In genomic region chr17:61002316-61002736, GRCh38 we compare ENCODE assay signal across 8 cellular contexts.
DNase-seq lines count a peak whose midpoint lies in the region; ATAC-seq and TF ChIP-seq lines count a peak whose summit lies in the region.

No MANE protein-coding gene starts in this region.

- H3K27ac ChIP-seq in heart left ventricle (peak overlapping the region in 3 of 12 donors; percentile 18 to 20 (median 20)), liver (ENCODE audit: low read depth in 1 of 2, low read length in 2 of 2) (no peak overlapping the region)

- TF ChIP-seq POLR2A in heart left ventricle (IDR thresholded peaks at IDR 0.05): no peak

- no peak for DNase-seq in heart left ventricle
- no peak for DNase-seq in cardiac septum (ENCODE audit: low spot score)
- DNase-seq in NCI-H1694 treated with DMSO at 0.1 percent for 48 hours (lab: John Stamatoyannopoulos, UW): peak; percentile 82
- DNase-seq in astrocyte of the spinal cord (ENCODE audit: low read depth, low spot score): peak; percentile 63
- no peak for DNase-seq in ecto neural progenitor cell (ENCODE audit: low spot score)

- TF ChIP-seq CTCF in heart left ventricle (IDR thresholded peaks at IDR 0.05) (peak; percentile 19 to 71 (median 57)), astrocyte of the spinal cord (IDR thresholded peaks at IDR 0.05; ENCODE audit: low read depth, low read length) (peak; percentile 32), liver (IDR thresholded peaks at IDR 0.05; ENCODE audit: low read depth, low read length, missing input control) (peak; percentile 49)

- H3K9me3 ChIP-seq in heart left ventricle: no peaks in the 10 kb centered on the region
- no peaks in the 10 kb centered on the region for H3K9me3 ChIP-seq in liver (ENCODE audit: control insufficient read depth in 4 of 4, low read length in 3 of 4)

- ATAC-seq in heart left ventricle: peak in 1 of 4 donors; percentile 56
- ATAC-seq in activated CD4-positive, CD25-positive, alpha-beta regulatory T cell treated with anti-CD3 and anti-CD28 coated beads, Interleukin-2, amount 50 U/mL, for 24 hours: no peak
- no peak for ATAC-seq in GM21717 (IDR thresholded peaks at IDR 0.05; ENCODE audit: unreplicated experiment)

- H3K9ac ChIP-seq in liver (ENCODE audit: low read depth in 1 of 2, low read length in 2 of 2): no peak overlapping the region

- H3K4me1 ChIP-seq in heart left ventricle (peaks cover 0 to 9% (median 0%) of the 10 kb centered on the region in 12 donors), liver (ENCODE audit: control insufficient read depth in 4 of 4, insufficient read depth in 4 of 4, low read length in 3 of 4) (no peaks in the 10 kb centered on the region)

- in situ Hi-C loops in astrocyte of the spinal cord (cut with HindIII; ENCODE audit: low sequenced_read_pairs): no loop called here

- intact Hi-C loops in heart left ventricle (cut with DNase I): loop anchor here (1.0 to 10.0 kb wide), 11 partner anchors 202 to 410 kb away; partner anchors contain the start of gene TBX2 (in 1 of the 10)
- intact Hi-C loops in cardiac septum (cut with DNase I): loop anchor here (5.0 to 10.0 kb wide), 3 partner anchors 132 to 410 kb away; no protein-coding TSS in a partner anchor

- H3K36me3 ChIP-seq in heart left ventricle (no peaks in the 10 kb centered on the region), liver (ENCODE audit: control insufficient read depth in 4 of 4, insufficient read depth in 3 of 4, low read depth in 1 of 4, low read length in 3 of 4) (no peaks in the 10 kb centered on the region)

- no peaks in the 10 kb centered on the region for H3K27me3 ChIP-seq in heart left ventricle
- H3K27me3 ChIP-seq in liver (ENCODE audit: control insufficient read depth in 4 of 4, insufficient read depth in 4 of 4, low read length in 3 of 4): no peaks in the 10 kb centered on the region

- TF ChIP-seq RAD21 in liver (IDR thresholded peaks at IDR 0.05): peak; percentile 80 to 88

- H3K4me3 ChIP-seq in heart left ventricle (no peak overlapping the region), astrocyte of the spinal cord (ENCODE audit: low read depth, low read length) (no peak overlapping the region), liver (ENCODE audit: low read depth in 1 of 3, low read length in 3 of 3) (no peak overlapping the region)

- 0 to 6% (median 3%) methylated on average over 1 of the region's 1 CpG for WGBS in heart left ventricle, 4 donors
- WGBS in liver: 3% methylated on average over 1 of the region's 1 CpG

TF ChIP-seq in liver, 16 proteins besides CTCF, POLR2A, EP300 and RAD21:
- no peak for TF ChIP-seq HNF4A (conservative IDR thresholded peaks at IDR 0.05)
- no peak for TF ChIP-seq FOXA1 (IDR thresholded peaks at IDR 0.05)
- TF ChIP-seq TAF1 (conservative IDR thresholded peaks at IDR 0.05): no peak
- TF ChIP-seq, protein P1, sequence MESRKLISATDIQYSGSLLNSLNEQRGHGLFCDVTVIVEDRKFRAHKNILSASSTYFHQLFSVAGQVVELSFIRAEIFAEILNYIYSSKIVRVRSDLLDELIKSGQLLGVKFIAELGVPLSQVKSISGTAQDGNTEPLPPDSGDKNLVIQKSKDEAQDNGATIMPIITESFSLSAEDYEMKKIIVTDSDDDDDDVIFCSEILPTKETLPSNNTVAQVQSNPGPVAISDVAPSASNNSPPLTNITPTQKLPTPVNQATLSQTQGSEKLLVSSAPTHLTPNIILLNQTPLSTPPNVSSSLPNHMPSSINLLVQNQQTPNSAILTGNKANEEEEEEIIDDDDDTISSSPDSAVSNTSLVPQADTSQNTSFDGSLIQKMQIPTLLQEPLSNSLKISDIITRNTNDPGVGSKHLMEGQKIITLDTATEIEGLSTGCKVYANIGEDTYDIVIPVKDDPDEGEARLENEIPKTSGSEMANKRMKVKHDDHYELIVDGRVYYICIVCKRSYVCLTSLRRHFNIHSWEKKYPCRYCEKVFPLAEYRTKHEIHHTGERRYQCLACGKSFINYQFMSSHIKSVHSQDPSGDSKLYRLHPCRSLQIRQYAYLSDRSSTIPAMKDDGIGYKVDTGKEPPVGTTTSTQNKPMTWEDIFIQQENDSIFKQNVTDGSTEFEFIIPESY (IDR thresholded peaks at IDR 0.05): no peak
- peak in 1 of 2 donors; percentile 23 for TF ChIP-seq RXRA (IDR thresholded peaks at IDR 0.05)
- TF ChIP-seq NR2F2 (IDR thresholded peaks at IDR 0.05): peak; percentile 16

Comparison
In these comparisons a context has a peak if more than half of its experiments do, and no peak if none do; other contexts are left out.
1. DNase-seq: peak in NCI-H1694 treated with DMSO at 0.1 percent for 48 hours (single experiment) and astrocyte of the spinal cord (single experiment); none in heart left ventricle (0 of 5), cardiac septum (single experiment) and ecto neural progenitor cell (single experiment).
2. Peak in every context shown above with its lines, with median percentiles within 50 percentile points of each other: CTCF ChIP-seq.